Comparison of ENCODE assay signal across 28 cellular contexts in genomic region chr4:110171981-110172380, GRCh38.
"Had no signal": no experiment of that assay in that cellular context is flagged by ENCODE, and none has a peak within 500 bp of the region (broad histone marks: within the 10 kb centered on the region; RNA-seq: fewer than 3 reads in every experiment).

No MANE protein-coding gene starts in this region.

- H3K4me1 Mint-ChIP-seq: naive B cell; neural progenitor cell; stimulated activated memory B cell treated with anti-CD40 and anti-IgM and Interleukin-4, amounts not matched to agents 10 μg/mL and 1 μg/mL and 100 μg/mL, for 72 hours had no signal

- H3K4me3 Mint-ChIP-seq: naive B cell; naive thymus-derived CD8-positive, alpha-beta T cell; natural killer cell treated with Interleukin-12 subunit alpha and Interleukin-12 subunit beta and Interleukin-15 and Interleukin-18, amount 100 ng/mL, for 72 hours; neural progenitor cell; stimulated activated memory B cell treated with anti-CD40 and anti-IgM and Interleukin-4, amounts not matched to agents 10 μg/mL and 1 μg/mL and 100 μg/mL, for 72 hours; stimulated activated naive CD8-positive, alpha-beta T cell treated with anti-CD3 and anti-CD28 coated beads, Interleukin-15, amount 100 ng/mL, for 72 hours had no signal

- H3K4me1 ChIP-seq: neural progenitor cell, parathyroid adenoma, psoas muscle, suprapubic skin, testis, tibial nerve, upper lobe of left lung, vagina had no signal

- H3K27ac Mint-ChIP-seq: naive B cell; naive thymus-derived CD8-positive, alpha-beta T cell; neural progenitor cell; progenitor cell of endocrine pancreas; stimulated activated memory B cell treated with anti-CD40 and anti-IgM and Interleukin-4, amounts not matched to agents 10 μg/mL and 1 μg/mL and 100 μg/mL, for 72 hours; stimulated activated naive CD8-positive, alpha-beta T cell treated with anti-CD3 and anti-CD28 coated beads, Interleukin-15, amount 100 ng/mL, for 72 hours had no signal

- H3K27me3 ChIP-seq: neural progenitor cell, ovary, suprapubic skin, testis, tibial nerve, upper lobe of left lung, vagina had no signal

- H3K27ac ChIP-seq: neural progenitor cell, ovary, parathyroid adenoma, psoas muscle, skin epidermis, suprapubic skin, testis, tibial nerve, upper lobe of left lung, vagina had no signal

- H3K9ac ChIP-seq: neural progenitor cell, parathyroid adenoma had no signal

- ATAC-seq: naive thymus-derived CD8-positive, alpha-beta T cell; natural killer cell treated with Interleukin-12 subunit alpha and Interleukin-12 subunit beta and Interleukin-15 and Interleukin-18, amount 100 ng/mL, for 72 hours; psoas muscle; right cardiac atrium; sciatic nerve; stimulated activated memory B cell treated with anti-CD40 and anti-IgM and Interleukin-4, amounts not matched to agents 10 μg/mL and 1 μg/mL and 100 μg/mL, for 72 hours; stimulated activated naive CD8-positive, alpha-beta T cell treated with anti-CD3 and anti-CD28 coated beads, Interleukin-15, amount 100 ng/mL, for 72 hours; stimulated activated naive CD8-positive, alpha-beta T cell treated with anti-CD3 and anti-CD28 coated beads, Interleukin-15, Interleukin-2, amounts not matched to agents 100 U/mL and 50 U/mL, for 24 hours had no signal

- H3K36me3 Mint-ChIP-seq: naive B cell; naive thymus-derived CD8-positive, alpha-beta T cell; natural killer cell treated with Interleukin-12 subunit alpha and Interleukin-12 subunit beta and Interleukin-15 and Interleukin-18, amount 100 ng/mL, for 72 hours; stimulated activated memory B cell treated with anti-CD40 and anti-IgM and Interleukin-4, amounts not matched to agents 10 μg/mL and 1 μg/mL and 100 μg/mL, for 72 hours had no signal

- H3K9me3 Mint-ChIP-seq: naive B cell; naive thymus-derived CD8-positive, alpha-beta T cell; natural killer cell treated with Interleukin-12 subunit alpha and Interleukin-12 subunit beta and Interleukin-15 and Interleukin-18, amount 100 ng/mL, for 72 hours; neural progenitor cell; stimulated activated memory B cell treated with anti-CD40 and anti-IgM and Interleukin-4, amounts not matched to agents 10 μg/mL and 1 μg/mL and 100 μg/mL, for 72 hours; stimulated activated naive CD8-positive, alpha-beta T cell treated with anti-CD3 and anti-CD28 coated beads, Interleukin-15, amount 100 ng/mL, for 72 hours had no signal

- H3K4me3 ChIP-seq: neural progenitor cell, ovary, psoas muscle, skin epidermis, suprapubic skin, testis, tibial nerve, upper lobe of left lung, vagina had no signal

- H3K36me3 ChIP-seq: neural progenitor cell, ovary, tibial nerve, upper lobe of left lung, vagina had no signal

- DNase-seq: naive B cell; naive thymus-derived CD8-positive, alpha-beta T cell; occipital lobe; ovary; posterior cingulate gyrus; psoas muscle; right cardiac atrium; stimulated activated CD4-positive, alpha-beta T cell treated with anti-CD3 and anti-CD28 coated beads, Interleukin-15, amount 100 ng/mL, for 24 hours; stimulated activated CD4-positive, alpha-beta T cell treated with anti-CD3 and anti-CD28 coated beads, Interleukin-2, amount 100 ng/mL, for 24 hours; stimulated activated CD4-positive, alpha-beta T cell treated with anti-CD3 and anti-CD28 coated beads, Interleukin-2, amount 100 ng/mL, for 48 hours; stimulated activated CD4-positive, alpha-beta T cell treated with anti-CD3 and anti-CD28 coated beads, Interleukin-4, amount 100 ng/mL, for 24 hours; stimulated activated naive CD4-positive, alpha-beta T cell; stimulated activated naive CD8-positive, alpha-beta T cell treated with anti-CD3 and anti-CD28 coated beads, Interleukin-15, amount 100 ng/mL, for 72 hours; stimulated activated naive CD8-positive, alpha-beta T cell treated with anti-CD3 and anti-CD28 coated beads, Interleukin-15, Interleukin-2, amounts not matched to agents 100 U/mL and 50 U/mL, for 24 hours; substantia nigra; testis; upper lobe of left lung had no signal

- H3K4me2 ChIP-seq: neural progenitor cell had no signal

- H3K27me3 Mint-ChIP-seq: naive B cell; naive thymus-derived CD8-positive, alpha-beta T cell; natural killer cell treated with Interleukin-12 subunit alpha and Interleukin-12 subunit beta and Interleukin-15 and Interleukin-18, amount 100 ng/mL, for 72 hours; progenitor cell of endocrine pancreas; stimulated activated memory B cell treated with anti-CD40 and anti-IgM and Interleukin-4, amounts not matched to agents 10 μg/mL and 1 μg/mL and 100 μg/mL, for 72 hours; stimulated activated naive CD8-positive, alpha-beta T cell treated with anti-CD3 and anti-CD28 coated beads, Interleukin-15, amount 100 ng/mL, for 72 hours had no signal

- H2AFZ ChIP-seq: neural progenitor cell, parathyroid adenoma had no signal

- H3K9me3 ChIP-seq: ovary, psoas muscle, suprapubic skin, testis, tibial nerve, upper lobe of left lung, vagina had no signal

- FAIRE-seq: urothelium cell line had no signal
